In genomic region chr2:118349365-118349764, GRCh38 we compare ENCODE assay signal across 8 cellular contexts.
"Had no signal": no experiment of that assay in that cellular context is flagged by ENCODE, and none has a peak within 500 bp of the region (broad histone marks: within the 10 kb centered on the region; RNA-seq: fewer than 3 reads in every experiment).

No MANE protein-coding gene starts in this region.

- DNase-seq: GDM1, GF-D8 had no signal

- FAIRE-seq: G401.6, GM12878, GM12891, GM12892, GM18507, GM19239 had no signal

- ATAC-seq: GM12878 had no signal

- H3K4me3 ChIP-seq: GM12878 had no signal
